13 cellular contexts compared by ENCODE assay signal in the genomic region with DNA sequence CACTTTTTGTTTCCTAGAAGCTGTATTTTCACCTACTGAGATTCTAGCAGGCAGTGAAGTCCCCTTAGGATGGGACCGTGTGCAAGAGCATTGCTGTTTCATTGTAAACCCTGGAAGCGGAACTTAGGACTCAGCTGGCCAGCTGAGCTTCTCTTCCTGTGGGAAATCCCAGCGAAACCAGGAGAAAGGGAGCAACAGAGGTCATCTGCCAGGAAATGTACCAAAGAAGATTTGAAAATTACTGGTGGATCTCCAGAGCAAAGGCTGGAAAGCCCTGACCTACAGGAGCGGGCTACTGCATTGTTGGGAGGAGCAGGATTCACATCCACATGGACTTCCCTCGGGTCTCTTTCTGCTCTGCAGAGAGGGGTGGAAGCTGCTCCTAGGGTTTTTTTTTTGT. TPM values are rescaled to one million over a fixed set of nuclear protein-coding genes. Genes with fewer than 3 reads are reported as not detected.
"Had no signal": no experiment of that assay in that cellular context is flagged by ENCODE, and none has a peak within 500 bp of the region (broad histone marks: within the 10 kb centered on the region; RNA-seq: fewer than 3 reads in every experiment).

No MANE protein-coding gene starts in this region.

- H3K4me1 ChIP-seq: SJCRH30 had no signal

- H3K36me3 ChIP-seq: brain microvascular endothelial cell, SJCRH30, tibial artery had no signal

- H3K27me3 ChIP-seq: brain microvascular endothelial cell, SJCRH30 had no signal

- H3K4me1 Mint-ChIP-seq: nephron had no signal

- H3K4me3 Mint-ChIP-seq: activated naive CD8-positive, alpha-beta T cell; activated T-cell treated with anti-CD3 and anti-CD28 coated beads, Interleukin-2, amount 50 U/mL, for 4 hours; nephron had no signal

- H3K27ac Mint-ChIP-seq: activated naive CD8-positive, alpha-beta T cell; nephron had no signal

- H3K27ac ChIP-seq: brain microvascular endothelial cell, SJCRH30, tibial artery had no signal

- H3K9me3 Mint-ChIP-seq: activated T-cell treated with anti-CD3 and anti-CD28 coated beads, Interleukin-2, amount 50 U/mL, for 4 hours; nephron had no signal

- H3K4me3 ChIP-seq: SJCRH30, skin epidermis, tibial artery had no signal

- H3K9me3 ChIP-seq: tibial artery had no signal

- DNase-seq: activated gamma-delta T cell; activated T-cell treated with anti-CD3 and anti-CD28 coated beads, Interleukin-2, amount 50 U/mL, for 4 hours; brain microvascular endothelial cell; cerebellar nuclear complex; foreskin melanocyte; kidney glomerular epithelial cell; mesenchymal stem cell; SJCRH30; tibial artery had no signal

- ATAC-seq: activated T-cell treated with anti-CD3 and anti-CD28 coated beads, Interleukin-2, amount 50 U/mL, for 4 hours had no signal

- H3K36me3 Mint-ChIP-seq: activated naive CD8-positive, alpha-beta T cell had no signal

RNA-seq across cellular contexts. Expression of a gene that starts 26.0 kb away (rescaled TPM):
- total RNA-seq: activated T-cell treated with anti-CD3 and anti-CD28 coated beads, Interleukin-2, amount 50 U/mL, for 4 hours; T-helper 2 cell treated with Interferon-gamma antibody and Interleukin-4, amounts not matched to agents 100 ng/mL and 5 ng/mL, for 36 hours had no signal
